ENCODE assay signal across 8 cellular contexts in the genomic region with DNA sequence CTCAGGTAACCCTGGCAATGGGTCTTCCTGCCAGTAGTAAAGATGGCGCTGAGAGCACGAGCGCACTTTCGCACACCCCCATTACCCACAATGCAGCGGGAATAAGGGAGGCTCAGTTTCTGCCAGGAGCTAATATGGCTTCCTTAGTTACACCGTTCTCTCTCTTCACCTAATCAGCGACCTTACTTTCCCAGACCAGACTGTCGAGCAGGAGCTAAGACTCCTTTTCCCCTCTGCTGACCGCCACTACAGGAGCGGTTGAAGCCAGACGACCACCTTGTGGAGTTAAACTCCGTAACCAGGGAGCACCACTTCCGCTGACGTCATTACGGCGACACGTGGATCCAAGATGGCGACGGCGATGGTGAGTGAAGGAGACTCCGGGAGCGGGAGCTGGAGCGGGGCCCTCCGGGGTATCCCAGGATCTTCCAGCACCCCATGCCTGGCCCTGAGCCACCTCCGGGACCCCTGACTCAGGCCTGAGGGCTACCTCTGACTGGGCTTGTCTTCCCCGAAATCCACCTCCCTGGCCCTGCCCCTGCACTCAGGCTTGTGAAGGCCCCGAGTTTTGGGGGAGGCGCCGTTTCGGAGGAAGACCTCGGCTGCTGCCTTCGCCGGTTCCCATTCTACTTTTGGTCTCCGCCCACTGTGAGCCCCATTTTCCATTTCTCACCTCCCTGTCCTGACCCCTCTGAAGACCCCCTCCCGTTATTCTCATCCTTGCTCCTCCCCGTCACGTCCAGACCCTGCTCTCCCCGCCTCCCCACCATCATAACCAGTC. TPM values are rescaled to one million over a fixed set of nuclear protein-coding genes. Genes with fewer than 3 reads are reported as not detected.
DNase-seq lines count a peak whose midpoint lies in the region; ATAC-seq and TF ChIP-seq lines count a peak whose summit lies in the region.

Gene TM9SF4, plus strand, starts transcription at position 323 of the 781 bp plus-strand sequence. Its CDS starts 27 bp downstream, at position 350.

- H3K9me3 Mint-ChIP-seq in activated CD4-positive, alpha-beta T cell treated with anti-CD3 and anti-CD28 coated beads for 36 hours (ENCODE audit: low read depth), result no peaks in the 10 kb centered on the region

- POLR2A ChIA-PET in activated CD4-positive, alpha-beta T cell treated with anti-CD3 and anti-CD28 coated beads for 36 hours (lab: Charles Lee), result interaction anchor here (0.5 to 0.8 kb wide), 2 partner anchors 96 to 244 kb away, joined by 3 to 4 read pairs; no protein-coding TSS in a partner anchor

- TF ChIP-seq CTCF in choroid plexus epithelial cell (conservative IDR thresholded peaks at IDR 0.05; ENCODE audit: low read depth, low read length) (no peak), kidney epithelial cell (IDR thresholded peaks at IDR 0.05; ENCODE audit: insufficient read depth, low read length, poor library complexity, severe bottlenecking) (no peak)

- no peaks in the 10 kb centered on the region for H3K36me3 ChIP-seq in kidney epithelial cell (ENCODE audit: control insufficient read depth, insufficient read depth, low read length)

- peak; percentile 87 to 90 for DNase-seq in AML-193 (lab: John Stamatoyannopoulos, UW)
- peak; percentile 97 for DNase-seq in NCI-H510A treated with DMSO at 0.1 percent for 48 hours (lab: John Stamatoyannopoulos, UW)
- DNase-seq in activated CD4-positive, alpha-beta T cell treated with anti-CD3 and anti-CD28 coated beads for 36 hours, result peak; percentile 93
- DNase-seq in choroid plexus epithelial cell (ENCODE audit: low read depth), result peak; percentile 96
- DNase-seq in kidney epithelial cell (ENCODE audit: low read depth), result peak; percentile 62
- peak; percentile 79 to 86 for DNase-seq in stimulated activated CD4-positive, alpha-beta T cell treated with anti-CD3 and anti-CD28 coated beads, Interleukin-15, amount 100 ng/mL, for 48 hours (ENCODE audit: low read depth in 2 of 2)

- peaks cover 9% of the 10 kb centered on the region for H3K36me3 Mint-ChIP-seq in activated CD4-positive, alpha-beta T cell treated with anti-CD3 and anti-CD28 coated beads for 36 hours (ENCODE audit: low read depth)

- ATAC-seq in HG03439 (IDR thresholded peaks at IDR 0.05; ENCODE audit: unreplicated experiment), result peak; percentile 82
- peak; percentile 88 for ATAC-seq in activated CD4-positive, alpha-beta T cell treated with anti-CD3 and anti-CD28 coated beads for 36 hours

- H3K4me1 Mint-ChIP-seq in activated CD4-positive, alpha-beta T cell treated with anti-CD3 and anti-CD28 coated beads for 36 hours, result peaks cover 34% of the 10 kb centered on the region

- TF ChIP-seq POLR2A in GM19193 (IDR thresholded peaks at IDR 0.05; ENCODE audit: extremely low read depth, insufficient read depth, insufficient read length), result peak; percentile 87

- intact Hi-C loops in activated CD4-positive, alpha-beta T cell treated with anti-CD3 and anti-CD28 coated beads for 36 hours (cut with DNase I, micrococcal nuclease), result loop anchor here (1.0 to 10.0 kb wide), 9 partner anchors 98 to 1885 kb away; partner anchors contain the start of genes PLAGL2 (in 2 of the 2), POFUT1 (in 2 of the 2), ASXL1 (in 1 of the 2) and KIF3B (in 1 of the 2)

- no peaks in the 10 kb centered on the region for H3K27me3 Mint-ChIP-seq in activated CD4-positive, alpha-beta T cell treated with anti-CD3 and anti-CD28 coated beads for 36 hours

- H3K4me3 ChIP-seq in choroid plexus epithelial cell (ENCODE audit: low read depth, low read length), result peak within 1 kb of the TSS; percentile 98
- H3K4me3 ChIP-seq in kidney epithelial cell (ENCODE audit: low read depth, low read length), result peak within 1 kb of the TSS; percentile 75

- H3K4me3 Mint-ChIP-seq in activated CD4-positive, alpha-beta T cell treated with anti-CD3 and anti-CD28 coated beads for 36 hours, result peak within 1 kb of the TSS; percentile 97

- CTCF ChIA-PET in activated CD4-positive, alpha-beta T cell treated with anti-CD3 and anti-CD28 coated beads for 36 hours (lab: Charles Lee), result interaction anchor here (0.6 to 1.7 kb wide), 7 partner anchors 10 to 286 kb away, joined by 3 to 7 read pairs (median 4); no protein-coding TSS in a partner anchor

- H3K27me3 ChIP-seq in kidney epithelial cell (ENCODE audit: control insufficient read depth, insufficient read depth, low read length), result no peaks in the 10 kb centered on the region

- H3K27ac Mint-ChIP-seq in activated CD4-positive, alpha-beta T cell treated with anti-CD3 and anti-CD28 coated beads for 36 hours, result peak within 1 kb of the TSS; percentile 99

RNA-seq across cellular contexts. Expression of gene TM9SF4, which starts in this region (rescaled TPM):
- 10 to 100 TPM; 43.2 to 66.5 TPM for total RNA-seq in activated CD4-positive, alpha-beta T cell treated with anti-CD3 and anti-CD28 coated beads for 36 hours
- total RNA-seq in kidney epithelial cell, result 39.6 and 43.4 TPM in 2 replicates

Comparison
In these comparisons a context has a peak if more than half of its experiments do, and no peak if none do; other contexts are left out.
1. Peak in every context shown above with its lines: DNase-seq, ATAC-seq and H3K4me3 ChIP-seq.